In genomic region chr14:105281354-105282097, GRCh38 we compare ENCODE assay signal across 8 cellular contexts. TPM values are rescaled to one million over a fixed set of nuclear protein-coding genes. Genes with fewer than 3 reads are reported as not detected.
A peak's percentile ranks its signal among the peaks of the same experiment; 100 is the strongest.
DNase-seq lines count a peak whose midpoint lies in the region; ATAC-seq and TF ChIP-seq lines count a peak whose summit lies in the region.

No MANE protein-coding gene starts in this region.

- DNase-seq in ELR (ENCODE audit: low read depth) = peak; percentile 82
- DNase-seq in LHCN-M2 (ENCODE audit: low read depth) = peak; percentile 79
- peak; percentile 45 for DNase-seq in activated CD8-positive, alpha-beta T cell treated with anti-CD3 and anti-CD28 coated beads, Interleukin-2, amount 10 ng/mL, durations not matched to agents 7 days and 5 days
- DNase-seq in hepatic stellate cell (ENCODE audit: low spot score) = peak; percentile 79
- no peak for DNase-seq in smooth muscle cell (lab: John Stamatoyannopoulos, UW; ENCODE audit: unreplicated experiment)
- DNase-seq in DMS153 (lab: John Stamatoyannopoulos, UW) = no peak
- no peak for DNase-seq in NCI-H1105 treated with DMSO at 0.1 percent for 48 hours (lab: John Stamatoyannopoulos, UW)

- H3K36me3 Mint-ChIP-seq in activated CD8-positive, alpha-beta T cell treated with anti-CD3 and anti-CD28 coated beads, Interleukin-2, amount 10 ng/mL, durations not matched to agents 7 days and 5 days (ENCODE audit: low read depth) = peaks cover 5% of the 10 kb centered on the region

- no peak for ATAC-seq in activated CD8-positive, alpha-beta T cell treated with anti-CD3 and anti-CD28 coated beads, Interleukin-2, amount 10 ng/mL, durations not matched to agents 7 days and 5 days
- ATAC-seq in HG03039 (IDR thresholded peaks at IDR 0.05; ENCODE audit: unreplicated experiment) = no peak

- no peaks in the 10 kb centered on the region for H3F3A ChIP-seq in smooth muscle cell (ENCODE audit: low read depth)

- no peak overlapping the region for H3K27ac Mint-ChIP-seq in activated CD8-positive, alpha-beta T cell treated with anti-CD3 and anti-CD28 coated beads, Interleukin-2, amount 10 ng/mL, durations not matched to agents 7 days and 5 days

- H3K36me3 ChIP-seq in smooth muscle cell (ENCODE audit: low read depth) = no peaks in the 10 kb centered on the region

- peaks cover 29% of the 10 kb centered on the region for H3K4me1 Mint-ChIP-seq in activated CD8-positive, alpha-beta T cell treated with anti-CD3 and anti-CD28 coated beads, Interleukin-2, amount 10 ng/mL, durations not matched to agents 7 days and 5 days (ENCODE audit: low read depth)

- POLR2A ChIA-PET in activated CD8-positive, alpha-beta T cell treated with anti-CD3 and anti-CD28 coated beads, Interleukin-2, amount 10 ng/mL, durations not matched to agents 7 days and 5 days (lab: Charles Lee) = no interaction called here

- H3K27ac ChIP-seq in smooth muscle cell (ENCODE audit: low read depth) = no peak overlapping the region

- H3K27me3 Mint-ChIP-seq in activated CD8-positive, alpha-beta T cell treated with anti-CD3 and anti-CD28 coated beads, Interleukin-2, amount 10 ng/mL, durations not matched to agents 7 days and 5 days (ENCODE audit: low read depth) = no peaks in the 10 kb centered on the region

- H3K27me3 ChIP-seq in smooth muscle cell (ENCODE audit: low read depth) = no peaks in the 10 kb centered on the region

- peak; percentile 67 for TF ChIP-seq CTCF in smooth muscle cell (IDR thresholded peaks at IDR 0.05; ENCODE audit: borderline replicate concordance, insufficient read depth, poor library complexity, severe bottlenecking)

- H3K9me3 ChIP-seq in smooth muscle cell (replicated peaks; ENCODE audit: low read depth) = no peaks in the 10 kb centered on the region

- peaks cover 23% of the 10 kb centered on the region for H3K79me2 ChIP-seq in smooth muscle cell (ENCODE audit: low read depth)

- no peaks in the 10 kb centered on the region for H3K9me3 Mint-ChIP-seq in activated CD8-positive, alpha-beta T cell treated with anti-CD3 and anti-CD28 coated beads, Interleukin-2, amount 10 ng/mL, durations not matched to agents 7 days and 5 days (ENCODE audit: insufficient read depth)

- no peaks in the 10 kb centered on the region for H3K4me1 ChIP-seq in smooth muscle cell (ENCODE audit: low read depth)

- CTCF ChIA-PET in activated CD8-positive, alpha-beta T cell treated with anti-CD3 and anti-CD28 coated beads, Interleukin-2, amount 10 ng/mL, durations not matched to agents 7 days and 5 days (lab: Charles Lee) = interaction anchor here (0.7 to 1.4 kb wide), 4 partner anchors 24 to 193 kb away, joined by 3 to 6 read pairs (median 3); no protein-coding TSS in a partner anchor

- H4K20me1 ChIP-seq in smooth muscle cell (ENCODE audit: low read depth) = peaks cover 73% of the 10 kb centered on the region

- no peak overlapping the region for H3K4me2 ChIP-seq in smooth muscle cell

- no peak overlapping the region for H3K4me3 ChIP-seq in smooth muscle cell

- H3K4me3 Mint-ChIP-seq in activated CD8-positive, alpha-beta T cell treated with anti-CD3 and anti-CD28 coated beads, Interleukin-2, amount 10 ng/mL, durations not matched to agents 7 days and 5 days = no peak overlapping the region

- WGBS in smooth muscle cell (ENCODE audit: low lambda C conversion rate) = 69% methylated on average over 23 of the region's 23 CpGs

- H2AFZ ChIP-seq in smooth muscle cell (ENCODE audit: low read depth) = no peak overlapping the region

- no peak overlapping the region for H3K9ac ChIP-seq in smooth muscle cell (ENCODE audit: low read depth)

RNA-seq across cellular contexts. Expression of gene BRF1, which starts 19.3 kb away (rescaled TPM):
- total RNA-seq in LHCN-M2 (2014; rRNA removed) = 28.2 and 30.1 TPM in 2 replicates
- polyA plus RNA-seq in LHCN-M2 (2012) = 13.6 TPM
- total RNA-seq in activated CD8-positive, alpha-beta T cell treated with anti-CD3 and anti-CD28 coated beads, Interleukin-2, amount 10 ng/mL, durations not matched to agents 7 days and 5 days = 10 to 100 TPM; 42.1 to 44.7 TPM
- 9.8 and 15.9 TPM in 2 replicates for total RNA-seq in smooth muscle cell
- 12.5 and 20.7 TPM in 2 replicates for polyA plus RNA-seq in smooth muscle cell

RNA-seq across cellular contexts. Expression of gene PACS2, which starts 33.0 kb away (rescaled TPM):
- 39.6 and 45.3 TPM in 2 replicates for total RNA-seq in LHCN-M2 (2014; rRNA removed)
- polyA plus RNA-seq in LHCN-M2 (2012) = 38.8 TPM
- 10 to 100 TPM; 32.9 to 38.5 TPM for total RNA-seq in activated CD8-positive, alpha-beta T cell treated with anti-CD3 and anti-CD28 coated beads, Interleukin-2, amount 10 ng/mL, durations not matched to agents 7 days and 5 days
- total RNA-seq in smooth muscle cell = 36.9 and 37.3 TPM in 2 replicates
- polyA plus RNA-seq in smooth muscle cell = 49.1 and 57.7 TPM in 2 replicates

RNA-seq across cellular contexts. Expression of gene BTBD6, which starts 33.2 kb away (rescaled TPM):
- total RNA-seq in LHCN-M2 (2014; rRNA removed) (45.1 and 54.7 TPM in 2 replicates), smooth muscle cell (22.7 and 27.0 TPM in 2 replicates)
- 49.0 TPM for polyA plus RNA-seq in LHCN-M2 (2012)
- 10 to 100 TPM; 53.7 to 59.8 TPM for total RNA-seq in activated CD8-positive, alpha-beta T cell treated with anti-CD3 and anti-CD28 coated beads, Interleukin-2, amount 10 ng/mL, durations not matched to agents 7 days and 5 days
- 40.3 and 41.8 TPM in 2 replicates for polyA plus RNA-seq in smooth muscle cell

Comparison
In these comparisons a context has a peak if more than half of its experiments do, and no peak if none do; other contexts are left out.
1. DNase-seq: peak in ELR (single experiment), LHCN-M2 (single experiment), activated CD8-positive, alpha-beta T cell treated with anti-CD3 and anti-CD28 coated beads, Interleukin-2, amount 10 ng/mL, durations not matched to agents 7 days and 5 days (single experiment) and hepatic stellate cell (single experiment); none in smooth muscle cell (single experiment), DMS153 (single experiment) and NCI-H1105 treated with DMSO at 0.1 percent for 48 hours (single experiment).